In the genomic region with DNA sequence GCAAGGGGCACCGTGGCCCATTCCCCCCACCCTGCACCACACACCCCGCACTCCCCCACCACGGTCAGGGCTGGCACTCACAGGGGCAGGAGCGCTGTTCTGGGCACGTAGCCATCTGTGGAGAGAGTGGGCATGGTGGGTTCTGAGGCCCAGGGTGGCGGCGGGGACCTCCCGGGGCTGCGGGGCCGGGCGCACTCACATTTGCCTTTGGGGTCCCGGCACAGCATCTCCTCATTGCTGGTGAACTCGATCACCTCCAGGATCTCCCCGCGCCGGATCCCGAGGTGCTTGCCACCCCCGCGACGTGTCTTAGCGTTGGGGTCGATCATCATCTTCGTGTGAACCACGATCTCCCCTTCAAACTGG, we compare ENCODE assay signal across 20 cellular contexts. TPM values are rescaled to one million over a fixed set of nuclear protein-coding genes. Genes with fewer than 3 reads are reported as not detected.
A peak's percentile ranks its signal among the peaks of the same experiment; 100 is the strongest.
DNase-seq lines count a peak whose midpoint lies in the region; ATAC-seq, FAIRE-seq and TF ChIP-seq lines count a peak whose summit lies in the region.
"Had no signal": no experiment of that assay in that cellular context is flagged by ENCODE, and none has a peak within 500 bp of the region (broad histone marks: within the 10 kb centered on the region; RNA-seq: fewer than 3 reads in every experiment).

No MANE protein-coding gene starts in this region.

- H2AK5ac ChIP-seq in neuronal stem cell (ENCODE audit: low read depth, low read length) = peak overlapping the region; percentile 88

- H3K79me2 ChIP-seq in GM23338 (replicated peaks; ENCODE audit: insufficient read depth) (peaks cover under 1% of the 10 kb centered on the region; the same call in 1 of the 2 replicates), mammary epithelial cell (ENCODE audit: insufficient read depth, low read length) (peaks cover 5% of the 10 kb centered on the region)

- CTCF ChIA-PET in A549 (lab: Yijun Ruan, JAX) (interaction anchor here (1.0 to 1.3 kb wide), 2 partner anchors 27 to 136 kb away, joined by 3 to 4 read pairs; no protein-coding TSS in a partner anchor), mammary epithelial cell (lab: Charles Lee; ENCODE audit: low non-redundant PET) (no interaction called here)

- peak overlapping the region; percentile 99 for H2BK5ac ChIP-seq in neuronal stem cell (ENCODE audit: low read length)

- peak overlapping the region; percentile 65 for H4K91ac ChIP-seq in neuronal stem cell (ENCODE audit: low read depth, low read length, poor library complexity)

- no peak for TF ChIP-seq POLR2A in A549 (IDR thresholded peaks at IDR 0.05; ENCODE audit: low read length)
- no peak for TF ChIP-seq POLR2A in transverse colon (IDR thresholded peaks at IDR 0.05)

- no peak overlapping the region for H3K27ac ChIP-seq in A549
- H3K27ac ChIP-seq in GM23338 (ENCODE audit: low read depth) = peak overlapping the region; percentile 88
- H3K27ac ChIP-seq in mammary epithelial cell (ENCODE audit: insufficient read depth, low read depth, low read length) = no peak overlapping the region
- H3K27ac ChIP-seq in neuronal stem cell (replicated peaks; ENCODE audit: low read length) = no peak overlapping the region
- no peak overlapping the region for H3K27ac ChIP-seq in transverse colon
- H3K27ac ChIP-seq: esophagus muscularis mucosa, upper lobe of right lung, VCaP had no signal

- peak overlapping the region; percentile 75 for H2BK12ac ChIP-seq in neuronal stem cell (ENCODE audit: low read length)

- peak overlapping the region; percentile 98 for H3K18ac ChIP-seq in neuronal stem cell (ENCODE audit: low read length)

- H3K4me3 ChIP-seq in A549 (no peak overlapping the region), GM23338 (no peak overlapping the region), mammary epithelial cell (replicated peaks in 1 of 3; ENCODE audit: insufficient read depth in 1 of 3, low read depth in 2 of 3, low read length in 3 of 3) (no peak overlapping the region), neuronal stem cell (ENCODE audit: low read length in 2 of 2) (no peak overlapping the region), transverse colon (no peak overlapping the region)
- H3K4me3 ChIP-seq: esophagus muscularis mucosa, HAP-1, lung, upper lobe of right lung had no signal

- peaks cover 45% of the 10 kb centered on the region for H3F3A ChIP-seq in GM23338 (replicated peaks; ENCODE audit: low read depth)

- TF ChIP-seq EP300 in A549 (IDR thresholded peaks at IDR 0.05) (no peak), transverse colon (IDR thresholded peaks at IDR 0.05; ENCODE audit: low read depth) (no peak)

- H4K20me1 ChIP-seq in GM23338 (replicated peaks; ENCODE audit: insufficient read depth) (peaks cover 12% of the 10 kb centered on the region; the same call in 1 of the 2 replicates), mammary epithelial cell (ENCODE audit: insufficient read depth, low read length) (no peaks in the 10 kb centered on the region)

- peak overlapping the region; percentile 89 for H3K4ac ChIP-seq in neuronal stem cell (ENCODE audit: low read length)

- H3K27ac Mint-ChIP-seq in GM23338 = peak overlapping the region; percentile 77; the same call in 1 of the 2 replicates
- H3K27ac Mint-ChIP-seq: activated CD4-positive, alpha-beta memory T cell treated with anti-CD3 and anti-CD28 coated beads, Interleukin-2, amount 10 ng/mL, durations not matched to agents 7 days and 5 days had no signal

- intact Hi-C loops in mammary epithelial cell (cut with micrococcal nuclease) = no loop called here
- intact Hi-C loops in transverse colon (cut with DNase I; ENCODE audit: low total_unique reads) = no loop called here

- H3K36me3 Mint-ChIP-seq in GM23338 (ENCODE audit: low read depth) = peaks cover 47% of the 10 kb centered on the region

- no peak for DNase-seq in A549 (ENCODE audit: low read depth in 1 of 2, low spot score in 1 of 2)
- DNase-seq in GM23338 (ENCODE audit: low spot score) = peak; percentile 36
- no peak for DNase-seq in mammary epithelial cell
- no peak for DNase-seq in neuronal stem cell (ENCODE audit: low spot score)
- DNase-seq in transverse colon = no peak
- DNase-seq in GM19240 (ENCODE audit: insufficient read length, low spot score) = no peak
- DNase-seq: activated CD4-positive, alpha-beta memory T cell treated with anti-CD3 and anti-CD28 coated beads, Interleukin-2, amount 10 ng/mL, durations not matched to agents 7 days and 5 days; activated naive CD8-positive, alpha-beta T cell treated with anti-CD3 and anti-CD28 coated beads for 36 hours; glutamatergic neuron; NCI-H187 treated with DMSO at 0.1 percent for 48 hours; SHP77; upper lobe of right lung had no signal

- peaks cover 22% of the 10 kb centered on the region for H3K4me1 Mint-ChIP-seq in GM23338

- in situ Hi-C loops in mammary epithelial cell (cut with MboI; ENCODE audit: low sequenced_read_pairs in 2 of 2) = no loop called here
- in situ Hi-C loops in transverse colon (cut with MboI; ENCODE audit: low pct_ligation_motif_present in 1 of 4, low pct_unique_long_range_greater_than_20kb in 1 of 4, low sequenced_read_pairs in 3 of 4) = no loop called here

- no peak for TF ChIP-seq RAD21 in A549 (conservative IDR thresholded peaks at IDR 0.05 in 1 of 2, IDR thresholded peaks at IDR 0.05 in 1 of 2)

- H3K9me3 Mint-ChIP-seq in GM23338 = no peaks in the 10 kb centered on the region; the same call in 2 of the 3 replicates
- H3K9me3 Mint-ChIP-seq: activated CD4-positive, alpha-beta memory T cell treated with anti-CD3 and anti-CD28 coated beads, Interleukin-2, amount 10 ng/mL, durations not matched to agents 7 days and 5 days; activated naive CD8-positive, alpha-beta T cell treated with anti-CD3 and anti-CD28 coated beads for 36 hours; brain; IgD-negative memory B cell had no signal

- peak overlapping the region; percentile 71 for H3K14ac ChIP-seq in neuronal stem cell (ENCODE audit: low read length)

- H3K79me1 ChIP-seq in neuronal stem cell (ENCODE audit: low read depth, low read length) = peaks cover 16% of the 10 kb centered on the region

- H3K27me3 ChIP-seq in GM23338 (ENCODE audit: insufficient read depth) (no peaks in the 10 kb centered on the region), mammary epithelial cell (ENCODE audit: insufficient read depth, low read length) (no peaks in the 10 kb centered on the region), neuronal stem cell (ENCODE audit: control insufficient read depth in 3 of 3, insufficient read depth in 3 of 3, low read depth in 1 of 3, low read length in 3 of 3) (no peaks in the 10 kb centered on the region), transverse colon (no peaks in the 10 kb centered on the region)
- H3K27me3 ChIP-seq: esophagus muscularis mucosa, upper lobe of right lung had no signal

- no peak overlapping the region for H3K9ac ChIP-seq in mammary epithelial cell (ENCODE audit: insufficient read depth, low read length)
- peak overlapping the region; percentile 86 for H3K9ac ChIP-seq in neuronal stem cell (ENCODE audit: low read depth, low read length, poor library complexity)

- peak overlapping the region; percentile 13 for H2BK15ac ChIP-seq in neuronal stem cell (ENCODE audit: low read length)

- H3K9me3 ChIP-seq in A549 (no peaks in the 10 kb centered on the region), mammary epithelial cell (replicated peaks; ENCODE audit: insufficient read depth, low read length) (no peaks in the 10 kb centered on the region), neuronal stem cell (replicated peaks in 1 of 2; ENCODE audit: control insufficient read depth in 2 of 2, insufficient read depth in 1 of 2, low read depth in 1 of 2, low read length in 2 of 2) (no peaks in the 10 kb centered on the region), transverse colon (no peaks in the 10 kb centered on the region)
- H3K9me3 ChIP-seq: esophagus muscularis mucosa, HAP-1, upper lobe of right lung had no signal

- H4K8ac ChIP-seq in neuronal stem cell (ENCODE audit: low read depth, low read length) = peak overlapping the region; percentile 82

- H2AFZ ChIP-seq in GM23338 (no peak overlapping the region), mammary epithelial cell (ENCODE audit: low read depth, low read length) (no peak overlapping the region), neuronal stem cell (ENCODE audit: low read length) (no peak overlapping the region)

- H3K4me2 ChIP-seq in A549 (no peak overlapping the region), GM23338 (no peak overlapping the region), mammary epithelial cell (ENCODE audit: insufficient read depth, low read depth, low read length) (peak overlapping the region; percentile 60), neuronal stem cell (ENCODE audit: insufficient read depth, low read length, poor library complexity, severe bottlenecking) (no peak overlapping the region)

- no peak for TF ChIP-seq CTCF in A549 (IDR thresholded peaks at IDR 0.05)
- TF ChIP-seq CTCF in GM23338 (conservative IDR thresholded peaks at IDR 0.05; ENCODE audit: low read depth in 2 of 2) = no peak
- no peak for TF ChIP-seq CTCF in mammary epithelial cell (conservative IDR thresholded peaks at IDR 0.05 in 1 of 2, IDR thresholded peaks at IDR 0.05 in 1 of 2; ENCODE audit: extremely low read depth in 1 of 2, insufficient read depth in 1 of 2, low read depth in 1 of 2, low read length in 2 of 2)
- TF ChIP-seq CTCF in transverse colon (IDR thresholded peaks at IDR 0.05) = no peak

- H3K4me3 Mint-ChIP-seq in GM23338 = no peak overlapping the region
- H3K4me3 Mint-ChIP-seq: activated CD4-positive, alpha-beta memory T cell treated with anti-CD3 and anti-CD28 coated beads, Interleukin-2, amount 10 ng/mL, durations not matched to agents 7 days and 5 days; activated naive CD8-positive, alpha-beta T cell treated with anti-CD3 and anti-CD28 coated beads for 36 hours; brain; IgD-negative memory B cell had no signal

- H3K36me3 ChIP-seq in GM23338 (ENCODE audit: insufficient read depth) = peaks cover 15% of the 10 kb centered on the region
- H3K36me3 ChIP-seq in mammary epithelial cell (ENCODE audit: insufficient read depth, low read length) = peaks cover 9% of the 10 kb centered on the region
- peaks cover 27 to 53% of the 10 kb centered on the region in 2 donors for H3K36me3 ChIP-seq in neuronal stem cell (replicated peaks in 1 of 2; ENCODE audit: control insufficient read depth in 2 of 2, insufficient read depth in 2 of 2, low read length in 2 of 2)
- peaks cover 0 to 33% (median 18%) of the 10 kb centered on the region in 4 donors for H3K36me3 ChIP-seq in transverse colon

- H2BK120ac ChIP-seq in neuronal stem cell (ENCODE audit: low read depth, low read length) = peak overlapping the region; percentile 99

- H3K9me2 ChIP-seq in GM23338 (ENCODE audit: insufficient read depth) = no peaks in the 10 kb centered on the region

- BruUV-seq in mammary epithelial cell (replicated peaks; lab: Mats Ljungman, UMichigan) = no TSS peak

- 94% methylated on average over 12 of the region's 24 CpGs for WGBS in A549 (ENCODE audit: missing lambda C conversion rate)
- WGBS in mammary epithelial cell (ENCODE audit: low coverage, missing lambda C conversion rate) = 80% methylated on average over 3 of the region's 24 CpGs
- no CpG with 5 or more reads among the region's 24 CpGs for WGBS in neuronal stem cell (ENCODE audit: extremely low coverage in 2 of 2, insufficient read length in 2 of 2, insufficient replicate concordance in 1 of 2), 2 donors
- WGBS in transverse colon (ENCODE audit: low coverage in 1 of 2), 2 donors = 89% methylated on average over 24 of the region's 24 CpGs; no CpG with 5 or more reads in 1 of the 2 donors

- peaks cover 23% of the 10 kb centered on the region for H3K27me3 Mint-ChIP-seq in GM23338 (ENCODE audit: insufficient read depth, low read depth, poor library complexity)
- H3K27me3 Mint-ChIP-seq: activated CD4-positive, alpha-beta memory T cell treated with anti-CD3 and anti-CD28 coated beads, Interleukin-2, amount 10 ng/mL, durations not matched to agents 7 days and 5 days; activated naive CD8-positive, alpha-beta T cell treated with anti-CD3 and anti-CD28 coated beads for 36 hours; IgD-negative memory B cell had no signal

- H3K4me1 ChIP-seq in A549 = no peaks in the 10 kb centered on the region
- H3K4me1 ChIP-seq in GM23338 (ENCODE audit: insufficient read depth) = no peaks in the 10 kb centered on the region
- H3K4me1 ChIP-seq in mammary epithelial cell (ENCODE audit: insufficient read depth, low read length) = peaks cover 25% of the 10 kb centered on the region
- peaks cover 31 to 42% of the 10 kb centered on the region in 2 donors for H3K4me1 ChIP-seq in neuronal stem cell (ENCODE audit: control insufficient read depth in 2 of 2, insufficient read depth in 1 of 2, low read depth in 1 of 2, low read length in 2 of 2)
- H3K4me1 ChIP-seq in transverse colon = peaks cover 0 to 4% (median 0%) of the 10 kb centered on the region in 4 donors
- H3K4me1 ChIP-seq: esophagus muscularis mucosa, HAP-1 had no signal

- POLR2A ChIA-PET in A549 (lab: Yijun Ruan, JAX) = no interaction called here

- ATAC-seq in A549 (peak; percentile 11 to 15; a peak in 3 of 6 replicates), GM23338 (no peak; the same call in none of the 3 replicates), GM21515 (IDR thresholded peaks at IDR 0.05; ENCODE audit: unreplicated experiment) (no peak)

- H3K23ac ChIP-seq in neuronal stem cell (ENCODE audit: low read depth, low read length, poor library complexity) = peak overlapping the region; percentile 95

- dilution Hi-C loops in mammary epithelial cell (cut with HindIII; ENCODE audit: low sequenced_read_pairs) = no loop called here

- FAIRE-seq in A549 (lab: Jason Lieb, UNC) = no peak

RNA-seq across cellular contexts. Expression of a gene that starts 12.1 kb away (rescaled TPM):
- polyA plus RNA-seq in A549 (2011; rRNA removed) (0.07 TPM in 1 of 2 replicates, not detected in the other), A549 (2017; fragmentation: RNase III; extraction: RNeasy Plus Mini Kit Qiagen cat#74134 plus additional on column Dnase treatment) (0.08 to 0.28 TPM (median 0.13 TPM) in 3 replicates), GM23338 (2016; fragmentation: Nextera tagmentation; extraction: Ambion mirVana) (0.54 TPM in 1 of 2 replicates, not detected in the other), mammary epithelial cell (not detected)
- 0.05 TPM in 2 replicates for polyA plus RNA-seq in A549 (2012; cell fraction: cytosol; rRNA removed)
- 0.49 and 0.56 TPM in 2 replicates for polyA plus RNA-seq in A549 (2012; cell fraction: nucleus; rRNA removed)
- not detected in 2 replicates for polyA minus RNA-seq in A549 (2011; rRNA and poly(A)+ RNA removed)
- 0.07 and 0.31 TPM in 2 replicates for total RNA-seq in GM23338 (2014; rRNA removed; shearing (Covaris generic))
- total RNA-seq in mammary epithelial cell (not detected), transverse colon (1 to 10 TPM in 1 of 4 donors, under 1 TPM in 1, not detected in 2; 0.95 to 6.4 TPM)
- polyA minus RNA-seq in mammary epithelial cell = not detected
- 1.2 TPM for polyA plus RNA-seq in neuronal stem cell (2013, experiment 1 of 2)
- polyA plus RNA-seq in neuronal stem cell (2013, experiment 2 of 2) = 1.2 TPM
- total RNA-seq: dermis microvascular lymphatic vessel endothelial cell had no signal
- polyA plus RNA-seq: IgD-negative memory B cell had no signal

RNA-seq across cellular contexts. Expression of a gene that starts 23.6 kb away (rescaled TPM):
- polyA plus RNA-seq in A549 (2011; rRNA removed) (2.8 and 3.3 TPM in 2 replicates), A549 (2017; fragmentation: RNase III; extraction: RNeasy Plus Mini Kit Qiagen cat#74134 plus additional on column Dnase treatment) (20.0 to 22.1 TPM (median 21.5 TPM) in 3 replicates), GM23338 (2016; fragmentation: Nextera tagmentation; extraction: Ambion mirVana) (27.4 and 31.6 TPM in 2 replicates), mammary epithelial cell (7.1 TPM)
- polyA plus RNA-seq in A549 (2012; cell fraction: cytosol; rRNA removed) = 16.0 and 17.8 TPM in 2 replicates
- polyA plus RNA-seq in A549 (2012; cell fraction: nucleus; rRNA removed) = 23.4 and 38.8 TPM in 2 replicates
- 0.99 and 4.4 TPM in 2 replicates for polyA minus RNA-seq in A549 (2011; rRNA and poly(A)+ RNA removed)
- 29.2 and 45.0 TPM in 2 replicates for total RNA-seq in GM23338 (2014; rRNA removed; shearing (Covaris generic))
- total RNA-seq in mammary epithelial cell (10 to 100 TPM in 1 of 2 donors, 1 to 10 TPM in 1; 3.5 to 23.2 TPM), transverse colon (10 to 100 TPM in 3 of 4 donors, 1 to 10 TPM in 1; 7.8 to 13.8 (median 11.0) TPM)
- 1.3 TPM for polyA minus RNA-seq in mammary epithelial cell
- polyA plus RNA-seq in neuronal stem cell (2013, experiment 1 of 2) = 32.3 TPM
- 33.4 TPM for polyA plus RNA-seq in neuronal stem cell (2013, experiment 2 of 2)

RNA-seq across cellular contexts. Expression of a gene that starts 45.6 kb away (rescaled TPM):
- 94.1 and 168 TPM in 2 replicates for polyA plus RNA-seq in A549 (2011; rRNA removed)
- polyA plus RNA-seq in A549 (2012; cell fraction: cytosol; rRNA removed) = 354 and 442 TPM in 2 replicates
- polyA plus RNA-seq in A549 (2012; cell fraction: nucleus; rRNA removed) = 454 and 781 TPM in 2 replicates
- polyA plus RNA-seq in A549 (2017; fragmentation: RNase III; extraction: RNeasy Plus Mini Kit Qiagen cat#74134 plus additional on column Dnase treatment) = 334 to 352 TPM (median 348 TPM) in 3 replicates
- polyA minus RNA-seq in A549 (2011; rRNA and poly(A)+ RNA removed) = 44.2 and 49.0 TPM in 2 replicates
- 359 and 389 TPM in 2 replicates for total RNA-seq in GM23338 (2014; rRNA removed; shearing (Covaris generic))
- 276 and 291 TPM in 2 replicates for polyA plus RNA-seq in GM23338 (2016; fragmentation: Nextera tagmentation; extraction: Ambion mirVana)
- 100 to 1,000 TPM in 1 of 2 donors, 10 to 100 TPM in 1; 29.2 to 164 TPM for total RNA-seq in mammary epithelial cell
- 116 TPM for polyA plus RNA-seq in mammary epithelial cell
- 100.0 TPM for polyA minus RNA-seq in mammary epithelial cell
- 112 TPM for polyA plus RNA-seq in neuronal stem cell (2013, experiment 1 of 2)
- polyA plus RNA-seq in neuronal stem cell (2013, experiment 2 of 2) = 111 TPM
- 100 to 1,000 TPM in 2 of 4 donors, 10 to 100 TPM in 2; 72.2 to 164 (median 101) TPM for total RNA-seq in transverse colon

Comparison
In these comparisons a context has a peak if more than half of its experiments do, and no peak if none do; other contexts are left out.
1. ATAC-seq: peak in A549 (2 of 2); none in GM23338 (single experiment) and GM21515 (single experiment).